In the genomic region with DNA sequence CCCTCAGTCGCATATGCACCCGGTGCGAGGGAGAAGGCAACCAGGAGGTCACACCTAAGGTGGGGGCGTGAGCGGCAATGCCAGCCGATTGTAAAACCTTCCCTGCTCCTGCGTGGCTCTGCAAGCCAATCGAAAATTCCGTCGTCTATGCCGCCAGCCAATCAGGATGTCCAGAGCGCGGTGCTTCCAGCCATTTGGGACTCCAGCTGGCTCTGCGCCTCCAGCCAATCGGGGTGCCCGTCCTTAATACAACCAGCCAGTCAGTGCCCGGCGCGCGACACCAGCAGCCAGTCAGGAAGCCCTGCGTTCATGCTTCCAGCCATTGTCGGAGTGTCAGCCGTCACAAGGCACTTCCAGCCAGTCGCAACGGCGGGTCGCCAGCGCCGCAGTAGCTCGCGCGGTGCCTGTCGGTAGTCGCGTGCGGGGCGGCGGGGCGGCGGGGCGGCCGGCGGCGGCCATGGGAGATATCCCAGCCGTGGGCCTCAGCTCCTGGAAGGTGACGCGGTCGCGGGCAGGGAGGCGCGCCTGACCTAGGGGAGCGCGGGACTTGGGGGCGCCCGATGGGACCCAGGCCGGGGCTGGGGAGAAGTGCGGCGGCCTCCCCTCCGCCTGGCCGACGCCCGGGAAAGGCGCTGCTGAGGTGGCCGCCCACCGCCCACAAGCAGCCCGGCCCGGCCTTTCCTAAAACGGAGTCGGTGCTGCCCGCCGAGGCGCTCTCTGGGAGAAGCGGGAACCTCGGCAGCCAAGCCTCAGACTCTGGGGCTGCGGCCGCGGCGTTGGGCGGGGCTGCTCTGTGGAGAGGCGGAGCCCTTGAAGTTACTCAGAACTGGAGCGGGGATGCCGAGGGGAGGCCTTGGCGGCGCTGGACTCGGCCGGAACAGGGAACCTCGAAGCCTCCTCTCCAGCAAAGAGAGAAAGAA, we compare ENCODE assay signal across 1 cellular context.
TF ChIP-seq lines count a peak whose summit lies in the region.

AKR1E2 (plus strand) TSS at position 340 of the 920 bp plus-strand sequence; CDS start at position 458, 118 bp downstream.

TF ChIP-seq in K562, 482 proteins besides CTCF, POLR2A, EP300 and RAD21 (continued from another document and continues in another):
- TF ChIP-seq MYC (IDR thresholded peaks at IDR 0.05; ENCODE audit: low read depth, low read length): peak; percentile 42; the same call in 1 of the 2 replicates
- no peak for TF ChIP-seq MYC (CRISPR knock-in tag; IDR thresholded peaks at IDR 0.05; ENCODE audit: borderline replicate concordance, low read depth)
- TF ChIP-seq SRSF1 (IDR thresholded peaks at IDR 0.05; ENCODE audit: low read depth, low read length): no peak
- no peak for TF ChIP-seq ZKSCAN3 (CRISPR knock-in tag; IDR thresholded peaks at IDR 0.05)
- no peak for TF ChIP-seq CHCHD3 (CRISPR knock-in tag; IDR thresholded peaks at IDR 0.05)
- TF ChIP-seq BRD9 (IDR thresholded peaks at IDR 0.05; ENCODE audit: low read depth, partially characterized antibody): no peak
- peak; percentile 97 for TF ChIP-seq ZNF175 (CRISPR knock-in tag; IDR thresholded peaks at IDR 0.05; ENCODE audit: low read depth)
- no peak for TF ChIP-seq IRF2 (CRISPR knock-in tag; IDR thresholded peaks at IDR 0.05)
- TF ChIP-seq GABPB2 (CRISPR knock-in tag; conservative IDR thresholded peaks at IDR 0.05): no peak
- TF ChIP-seq, protein P1, sequence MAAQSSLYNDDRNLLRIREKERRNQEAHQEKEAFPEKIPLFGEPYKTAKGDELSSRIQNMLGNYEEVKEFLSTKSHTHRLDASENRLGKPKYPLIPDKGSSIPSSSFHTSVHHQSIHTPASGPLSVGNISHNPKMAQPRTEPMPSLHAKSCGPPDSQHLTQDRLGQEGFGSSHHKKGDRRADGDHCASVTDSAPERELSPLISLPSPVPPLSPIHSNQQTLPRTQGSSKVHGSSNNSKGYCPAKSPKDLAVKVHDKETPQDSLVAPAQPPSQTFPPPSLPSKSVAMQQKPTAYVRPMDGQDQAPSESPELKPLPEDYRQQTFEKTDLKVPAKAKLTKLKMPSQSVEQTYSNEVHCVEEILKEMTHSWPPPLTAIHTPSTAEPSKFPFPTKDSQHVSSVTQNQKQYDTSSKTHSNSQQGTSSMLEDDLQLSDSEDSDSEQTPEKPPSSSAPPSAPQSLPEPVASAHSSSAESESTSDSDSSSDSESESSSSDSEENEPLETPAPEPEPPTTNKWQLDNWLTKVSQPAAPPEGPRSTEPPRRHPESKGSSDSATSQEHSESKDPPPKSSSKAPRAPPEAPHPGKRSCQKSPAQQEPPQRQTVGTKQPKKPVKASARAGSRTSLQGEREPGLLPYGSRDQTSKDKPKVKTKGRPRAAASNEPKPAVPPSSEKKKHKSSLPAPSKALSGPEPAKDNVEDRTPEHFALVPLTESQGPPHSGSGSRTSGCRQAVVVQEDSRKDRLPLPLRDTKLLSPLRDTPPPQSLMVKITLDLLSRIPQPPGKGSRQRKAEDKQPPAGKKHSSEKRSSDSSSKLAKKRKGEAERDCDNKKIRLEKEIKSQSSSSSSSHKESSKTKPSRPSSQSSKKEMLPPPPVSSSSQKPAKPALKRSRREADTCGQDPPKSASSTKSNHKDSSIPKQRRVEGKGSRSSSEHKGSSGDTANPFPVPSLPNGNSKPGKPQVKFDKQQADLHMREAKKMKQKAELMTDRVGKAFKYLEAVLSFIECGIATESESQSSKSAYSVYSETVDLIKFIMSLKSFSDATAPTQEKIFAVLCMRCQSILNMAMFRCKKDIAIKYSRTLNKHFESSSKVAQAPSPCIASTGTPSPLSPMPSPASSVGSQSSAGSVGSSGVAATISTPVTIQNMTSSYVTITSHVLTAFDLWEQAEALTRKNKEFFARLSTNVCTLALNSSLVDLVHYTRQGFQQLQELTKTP (IDR thresholded peaks at IDR 0.05; ENCODE audit: low read depth in 1 of 2, partially characterized antibody in 2 of 2): no peak
- no peak for TF ChIP-seq PTTG1 (tag; IDR thresholded peaks at IDR 0.05; ENCODE audit: low read depth)
- TF ChIP-seq EZH2 (IDR thresholded peaks at IDR 0.05; ENCODE audit: borderline replicate concordance, low read depth, low read length): no peak
- no peak for TF ChIP-seq FOXA3 (CRISPR knock-in tag; conservative IDR thresholded peaks at IDR 0.05 in 1 of 2, IDR thresholded peaks at IDR 0.05 in 1 of 2)
- TF ChIP-seq, protein P2, sequence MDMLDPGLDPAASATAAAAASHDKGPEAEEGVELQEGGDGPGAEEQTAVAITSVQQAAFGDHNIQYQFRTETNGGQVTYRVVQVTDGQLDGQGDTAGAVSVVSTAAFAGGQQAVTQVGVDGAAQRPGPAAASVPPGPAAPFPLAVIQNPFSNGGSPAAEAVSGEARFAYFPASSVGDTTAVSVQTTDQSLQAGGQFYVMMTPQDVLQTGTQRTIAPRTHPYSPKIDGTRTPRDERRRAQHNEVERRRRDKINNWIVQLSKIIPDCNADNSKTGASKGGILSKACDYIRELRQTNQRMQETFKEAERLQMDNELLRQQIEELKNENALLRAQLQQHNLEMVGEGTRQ (CRISPR knock-in tag; IDR thresholded peaks at IDR 0.05): peak; percentile 51; the same call in 1 of the 2 replicates
- no peak for TF ChIP-seq KAT2B (IDR thresholded peaks at IDR 0.05; ENCODE audit: low read depth, low read length)
- TF ChIP-seq SMAD2 (IDR thresholded peaks at IDR 0.05; ENCODE audit: low read depth, low read length): no peak
- TF ChIP-seq TFAP4 (CRISPR knock-in tag; IDR thresholded peaks at IDR 0.05; ENCODE audit: borderline replicate concordance): peak; percentile 74
- TF ChIP-seq ZZZ3 (IDR thresholded peaks at IDR 0.05): no peak
- no peak for TF ChIP-seq OTX1 (CRISPR knock-in tag; IDR thresholded peaks at IDR 0.05)
- no peak for TF ChIP-seq HOXB6 (CRISPR knock-in tag; IDR thresholded peaks at IDR 0.05; ENCODE audit: borderline replicate concordance)
- TF ChIP-seq NFRKB (IDR thresholded peaks at IDR 0.05; ENCODE audit: low read depth): no peak
- TF ChIP-seq, protein P3, sequence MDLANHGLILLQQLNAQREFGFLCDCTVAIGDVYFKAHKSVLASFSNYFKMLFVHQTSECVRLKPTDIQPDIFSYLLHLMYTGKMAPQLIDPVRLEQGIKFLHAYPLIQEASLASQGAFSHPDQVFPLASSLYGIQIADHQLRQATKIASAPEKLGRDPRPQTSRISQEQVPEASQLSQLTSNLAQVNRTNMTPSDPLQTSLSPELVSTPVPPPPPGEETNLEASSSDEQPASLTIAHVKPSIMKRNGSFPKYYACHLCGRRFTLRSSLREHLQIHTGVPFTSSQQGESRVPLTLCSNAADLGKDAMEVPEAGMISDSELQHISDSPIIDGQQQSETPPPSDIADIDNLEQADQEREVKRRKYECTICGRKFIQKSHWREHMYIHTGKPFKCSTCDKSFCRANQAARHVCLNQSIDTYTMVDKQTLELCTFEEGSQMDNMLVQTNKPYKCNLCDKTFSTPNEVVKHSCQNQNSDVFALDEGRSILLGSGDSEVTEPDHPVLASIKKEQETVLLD (IDR thresholded peaks at IDR 0.05): no peak
- TF ChIP-seq, protein P4, sequence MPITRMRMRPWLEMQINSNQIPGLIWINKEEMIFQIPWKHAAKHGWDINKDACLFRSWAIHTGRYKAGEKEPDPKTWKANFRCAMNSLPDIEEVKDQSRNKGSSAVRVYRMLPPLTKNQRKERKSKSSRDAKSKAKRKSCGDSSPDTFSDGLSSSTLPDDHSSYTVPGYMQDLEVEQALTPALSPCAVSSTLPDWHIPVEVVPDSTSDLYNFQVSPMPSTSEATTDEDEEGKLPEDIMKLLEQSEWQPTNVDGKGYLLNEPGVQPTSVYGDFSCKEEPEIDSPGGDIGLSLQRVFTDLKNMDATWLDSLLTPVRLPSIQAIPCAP (CRISPR knock-in tag; IDR thresholded peaks at IDR 0.05; ENCODE audit: borderline replicate concordance): no peak
- TF ChIP-seq MAZ (CRISPR knock-in tag; conservative IDR thresholded peaks at IDR 0.05 in 1 of 2, IDR thresholded peaks at IDR 0.05 in 1 of 2): peak; percentile 61 to 84; a peak in 3 of 4 replicates
- no peak for TF ChIP-seq POU5F1 (IDR thresholded peaks at IDR 0.05; ENCODE audit: borderline replicate concordance, low read depth, low read length, partially characterized antibody)
- TF ChIP-seq ZNF583 (CRISPR knock-in tag; IDR thresholded peaks at IDR 0.05): no peak
- no peak for TF ChIP-seq BRCA1 (IDR thresholded peaks at IDR 0.05)
- no peak for TF ChIP-seq BRCA1 (CRISPR knock-in tag; IDR thresholded peaks at IDR 0.05)
- no peak for TF ChIP-seq PATZ1 (CRISPR knock-in tag; IDR thresholded peaks at IDR 0.05; ENCODE audit: borderline replicate concordance)
- TF ChIP-seq ZNF165 (CRISPR knock-in tag; IDR thresholded peaks at IDR 0.05; ENCODE audit: borderline replicate concordance): no peak
- TF ChIP-seq PHF20 (IDR thresholded peaks at IDR 0.05; ENCODE audit: partially characterized antibody): no peak
- no peak for TF ChIP-seq ZNF778 (CRISPR knock-in tag; IDR thresholded peaks at IDR 0.05)
- no peak; a peak in 1 of 4 replicates for TF ChIP-seq ETV6 (IDR thresholded peaks at IDR 0.05; ENCODE audit: borderline replicate concordance in 1 of 2, low read depth in 2 of 2, low read length in 1 of 2)
- 0 out of 2 replicates have a peak, but pooled peaks have one; percentile 29 for TF ChIP-seq ETV6 (CRISPR knock-in tag; IDR thresholded peaks at IDR 0.05; ENCODE audit: borderline replicate concordance)
- no peak for TF ChIP-seq MAFF (IDR thresholded peaks at IDR 0.05; ENCODE audit: low read length)
- no peak for TF ChIP-seq CCNT2 (IDR thresholded peaks at IDR 0.05; ENCODE audit: borderline replicate concordance, extremely low read depth, insufficient read length, low read depth, low read length)
- no peak for TF ChIP-seq MCM3 (IDR thresholded peaks at IDR 0.05)
- no peak; the same call in 1 of the 2 replicates for TF ChIP-seq CREB1 (IDR thresholded peaks at IDR 0.05)
- TF ChIP-seq CREB1 (CRISPR knock-in tag; IDR thresholded peaks at IDR 0.05): no peak; the same call in 1 of the 2 replicates
- TF ChIP-seq SUPT5H (IDR thresholded peaks at IDR 0.05): peak; percentile 72
- TF ChIP-seq BACH1 (tag; IDR thresholded peaks at IDR 0.05): peak; percentile 93
- TF ChIP-seq, protein P5, sequence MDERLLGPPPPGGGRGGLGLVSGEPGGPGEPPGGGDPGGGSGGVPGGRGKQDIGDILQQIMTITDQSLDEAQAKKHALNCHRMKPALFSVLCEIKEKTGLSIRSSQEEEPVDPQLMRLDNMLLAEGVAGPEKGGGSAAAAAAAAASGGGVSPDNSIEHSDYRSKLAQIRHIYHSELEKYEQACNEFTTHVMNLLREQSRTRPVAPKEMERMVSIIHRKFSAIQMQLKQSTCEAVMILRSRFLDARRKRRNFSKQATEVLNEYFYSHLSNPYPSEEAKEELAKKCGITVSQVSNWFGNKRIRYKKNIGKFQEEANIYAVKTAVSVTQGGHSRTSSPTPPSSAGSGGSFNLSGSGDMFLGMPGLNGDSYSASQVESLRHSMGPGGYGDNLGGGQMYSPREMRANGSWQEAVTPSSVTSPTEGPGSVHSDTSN (CRISPR knock-in tag; IDR thresholded peaks at IDR 0.05; ENCODE audit: low read depth): no peak
- TF ChIP-seq, protein P5 (tag; conservative IDR thresholded peaks at IDR 0.05; ENCODE audit: low read depth): 0 out of 2 replicates have a peak, but pooled peaks have one; percentile 12
- 0 out of 2 replicates have a peak, but pooled peaks have one; percentile 27 for TF ChIP-seq ZNF57 (CRISPR knock-in tag; IDR thresholded peaks at IDR 0.05)
- no peak for TF ChIP-seq SPI1 (IDR thresholded peaks at IDR 0.05; ENCODE audit: borderline replicate concordance, low read depth, low read length)
- no peak for TF ChIP-seq EHMT2 (IDR thresholded peaks at IDR 0.05)
- no peak for TF ChIP-seq DDX20 (tag; IDR thresholded peaks at IDR 0.05; ENCODE audit: low read depth)
- no peak for TF ChIP-seq RBM15 (IDR thresholded peaks at IDR 0.05; ENCODE audit: insufficient read depth, low read length)
- TF ChIP-seq SAFB2 (IDR thresholded peaks at IDR 0.05; ENCODE audit: borderline replicate concordance, low read depth, low read length, severe bottlenecking): no peak
- TF ChIP-seq ZNF384 (IDR thresholded peaks at IDR 0.05; ENCODE audit: low read depth, low read length): no peak
- TF ChIP-seq RAD51 (IDR thresholded peaks at IDR 0.05; ENCODE audit: borderline replicate concordance, low read depth): no peak
- TF ChIP-seq TEAD4 (IDR thresholded peaks at IDR 0.05; ENCODE audit: low read length): 0 out of 2 replicates have a peak, but pooled peaks have one; percentile 14
- no peak for TF ChIP-seq TEAD4 (CRISPR knock-in tag; IDR thresholded peaks at IDR 0.05; ENCODE audit: borderline replicate concordance)
- peak; percentile 93 for TF ChIP-seq POLR2G (IDR thresholded peaks at IDR 0.05; ENCODE audit: low read depth, low read length)
- TF ChIP-seq ZBTB7A (IDR thresholded peaks at IDR 0.05; ENCODE audit: borderline replicate concordance, control insufficient read depth, low read depth, low read length): no peak
- TF ChIP-seq, protein P6, sequence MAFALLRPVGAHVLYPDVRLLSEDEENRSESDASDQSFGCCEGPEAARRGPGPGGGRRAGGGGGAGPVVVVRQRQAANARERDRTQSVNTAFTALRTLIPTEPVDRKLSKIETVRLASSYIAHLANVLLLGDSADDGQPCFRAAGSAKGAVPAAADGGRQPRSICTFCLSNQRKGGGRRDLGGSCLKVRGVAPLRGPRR (CRISPR knock-in tag; IDR thresholded peaks at IDR 0.05): no peak
- 0 out of 2 replicates have a peak, but pooled peaks have one; percentile 49 for TF ChIP-seq KLF13 (tag; IDR thresholded peaks at IDR 0.05; ENCODE audit: borderline replicate concordance, low read depth)
